8 cellular contexts compared by ENCODE assay signal in genomic region chr7:143836088-143836487, GRCh38.
A peak's percentile ranks its signal among the peaks of the same experiment; 100 is the strongest.
DNase-seq lines count a peak whose midpoint lies in the region; ATAC-seq, FAIRE-seq and TF ChIP-seq lines count a peak whose summit lies in the region.
"Not testable (repeated sequence)": the region's sequence is repeated elsewhere in the genome, so short reads cannot be mapped to it uniquely, and the experiment has no call there.

No MANE protein-coding gene starts in this region.

- ATAC-seq in A549 (peak; percentile 6 to 10), GM18868 (IDR thresholded peaks at IDR 0.05; ENCODE audit: unreplicated experiment) (peak; percentile 35), GM21526 (IDR thresholded peaks at IDR 0.05; ENCODE audit: low FRiP score, unreplicated experiment) (peak; percentile 29), HG02885 (IDR thresholded peaks at IDR 0.05; ENCODE audit: poor library complexity, unreplicated experiment) (peak; percentile 34), HG03460 (IDR thresholded peaks at IDR 0.05; ENCODE audit: unreplicated experiment) (peak; percentile 37), esophagus mucosa (peak; percentile 64)
- ATAC-seq in activated CD8-positive, alpha-beta T cell treated with anti-CD3 and anti-CD28 coated beads, Interleukin-2, amount 10 ng/mL, durations not matched to agents 7 days and 5 days: peak; percentile 49
- ATAC-seq in natural killer cell treated with Interleukin-12 subunit alpha and Interleukin-12 subunit beta and Interleukin-15 and Interleukin-18, amount 100 ng/mL, for 72 hours: peak; percentile 62 to 69

- peak overlapping the region; percentile 74 for H3K4me3 Mint-ChIP-seq in activated CD8-positive, alpha-beta T cell treated with anti-CD3 and anti-CD28 coated beads, Interleukin-2, amount 10 ng/mL, durations not matched to agents 7 days and 5 days
- H3K4me3 Mint-ChIP-seq in natural killer cell treated with Interleukin-12 subunit alpha and Interleukin-12 subunit beta and Interleukin-15 and Interleukin-18, amount 100 ng/mL, for 72 hours: not testable (repeated sequence)

- not testable (repeated sequence) for TF ChIP-seq EP300 in A549 (IDR thresholded peaks at IDR 0.05)

- H3K4me2 ChIP-seq in A549: 0 out of 3 replicates have a peak overlapping the region, but pooled peaks have one; percentile 50

- not testable (repeated sequence) for H3K9me3 ChIP-seq in A549

- DNase-seq in A549 (ENCODE audit: low read depth in 1 of 2, low spot score in 1 of 2); activated CD8-positive, alpha-beta T cell treated with anti-CD3 and anti-CD28 coated beads, Interleukin-2, amount 10 ng/mL, durations not matched to agents 7 days and 5 days; natural killer cell treated with Interleukin-12 subunit alpha and Interleukin-12 subunit beta and Interleukin-15 and Interleukin-18, amount 100 ng/mL, for 72 hours (ENCODE audit: low spot score): not testable (repeated sequence)

- CTCF ChIA-PET in A549 (lab: Yijun Ruan, JAX); activated CD8-positive, alpha-beta T cell treated with anti-CD3 and anti-CD28 coated beads, Interleukin-2, amount 10 ng/mL, durations not matched to agents 7 days and 5 days (lab: Charles Lee): not testable (repeated sequence)

- not testable (repeated sequence) for H3K4me1 ChIP-seq in A549

- POLR2A ChIA-PET in A549 (lab: Yijun Ruan, JAX); activated CD8-positive, alpha-beta T cell treated with anti-CD3 and anti-CD28 coated beads, Interleukin-2, amount 10 ng/mL, durations not matched to agents 7 days and 5 days (lab: Charles Lee): not testable (repeated sequence)

- not testable (repeated sequence) for H3K27me3 Mint-ChIP-seq in activated CD8-positive, alpha-beta T cell treated with anti-CD3 and anti-CD28 coated beads, Interleukin-2, amount 10 ng/mL, durations not matched to agents 7 days and 5 days (ENCODE audit: low read depth); natural killer cell treated with Interleukin-12 subunit alpha and Interleukin-12 subunit beta and Interleukin-15 and Interleukin-18, amount 100 ng/mL, for 72 hours

- TF ChIP-seq CTCF in A549 (IDR thresholded peaks at IDR 0.05): not testable (repeated sequence)

- not testable (repeated sequence) for TF ChIP-seq RAD21 in A549 (conservative IDR thresholded peaks at IDR 0.05 in 1 of 2, IDR thresholded peaks at IDR 0.05 in 1 of 2)

- not testable (repeated sequence) for H3K27ac Mint-ChIP-seq in activated CD8-positive, alpha-beta T cell treated with anti-CD3 and anti-CD28 coated beads, Interleukin-2, amount 10 ng/mL, durations not matched to agents 7 days and 5 days
- peak overlapping the region in 1 of 2 donors; percentile 58 for H3K27ac Mint-ChIP-seq in natural killer cell treated with Interleukin-12 subunit alpha and Interleukin-12 subunit beta and Interleukin-15 and Interleukin-18, amount 100 ng/mL, for 72 hours

- TF ChIP-seq POLR2A in A549 (IDR thresholded peaks at IDR 0.05; ENCODE audit: low read length): not testable (repeated sequence)

- WGBS in A549 (ENCODE audit: missing lambda C conversion rate): no CpG with 5 or more reads among the region's 17 CpGs

- FAIRE-seq in A549 (lab: Jason Lieb, UNC): not testable (repeated sequence)

- not testable (repeated sequence) for H3K36me3 Mint-ChIP-seq in activated CD8-positive, alpha-beta T cell treated with anti-CD3 and anti-CD28 coated beads, Interleukin-2, amount 10 ng/mL, durations not matched to agents 7 days and 5 days (ENCODE audit: low read depth); natural killer cell treated with Interleukin-12 subunit alpha and Interleukin-12 subunit beta and Interleukin-15 and Interleukin-18, amount 100 ng/mL, for 72 hours

- H3K27ac ChIP-seq in A549: not testable (repeated sequence)

- not testable (repeated sequence) for H3K4me1 Mint-ChIP-seq in activated CD8-positive, alpha-beta T cell treated with anti-CD3 and anti-CD28 coated beads, Interleukin-2, amount 10 ng/mL, durations not matched to agents 7 days and 5 days (ENCODE audit: low read depth); natural killer cell treated with Interleukin-12 subunit alpha and Interleukin-12 subunit beta and Interleukin-15 and Interleukin-18, amount 100 ng/mL, for 72 hours (ENCODE audit: low read depth in 2 of 2)

- H3K4me3 ChIP-seq in A549: peak overlapping the region; percentile 46; the same call in 1 of the 3 replicates

- H3K9me3 Mint-ChIP-seq in activated CD8-positive, alpha-beta T cell treated with anti-CD3 and anti-CD28 coated beads, Interleukin-2, amount 10 ng/mL, durations not matched to agents 7 days and 5 days (ENCODE audit: insufficient read depth); natural killer cell treated with Interleukin-12 subunit alpha and Interleukin-12 subunit beta and Interleukin-15 and Interleukin-18, amount 100 ng/mL, for 72 hours: not testable (repeated sequence)

Comparison
In these comparisons a context has a peak if more than half of its experiments do, and no peak if none do; other contexts are left out.
1. ATAC-seq: peak in every context shown above with its lines; median percentile 66 in natural killer cell treated with Interleukin-12 subunit alpha and Interleukin-12 subunit beta and Interleukin-15 and Interleukin-18, amount 100 ng/mL, for 72 hours; 64 in esophagus mucosa; 49 in activated CD8-positive, alpha-beta T cell treated with anti-CD3 and anti-CD28 coated beads, Interleukin-2, amount 10 ng/mL, durations not matched to agents 7 days and 5 days; 37 in HG03460; 35 in GM18868; 34 in HG02885; 29 in GM21526; 8 in A549.